In genomic region chr1:76799700-76800099, GRCh38 we compare ENCODE assay signal across 31 cellular contexts.
"Had no signal": no experiment of that assay in that cellular context is flagged by ENCODE, and none has a peak within 500 bp of the region (broad histone marks: within the 10 kb centered on the region; RNA-seq: fewer than 3 reads in every experiment).

No MANE protein-coding gene starts in this region.

- H3K4me1 ChIP-seq: ascending aorta, gastroesophageal sphincter, stomach, tibial artery, upper lobe of right lung had no signal

- H3K9me3 ChIP-seq: ascending aorta, gastroesophageal sphincter, neutrophil, stomach, tibial artery, upper lobe of right lung had no signal

- H3K27ac Mint-ChIP-seq: activated naive CD4-positive, alpha-beta T cell treated with anti-CD3 and anti-CD28 coated beads, Interleukin-2, amount 10 ng/mL, durations not matched to agents 7 days and 5 days; activated naive CD8-positive, alpha-beta T cell treated with anti-CD3 and anti-CD28 coated beads, Interleukin-2, amount 10 ng/mL, durations not matched to agents 7 days and 5 days; activated T-helper 1 cell treated with anti-CD3 and anti-CD28 coated beads, Interleukin-12 subunit alpha, Interleukin-12 subunit beta, Interleukin-2, Interleukin-4 antibody, amounts not matched to agents 30 ng/mL and 10 ng/mL and 1 ng/mL, durations not matched to agents 14 hours and 24 hours and 36 hours; mesothelial cell of epicardium; naive B cell; nephron progenitor cell; stimulated activated memory B cell treated with anti-CD40 and anti-IgM and Interleukin-4, amounts not matched to agents 10 μg/mL and 1 μg/mL and 100 μg/mL, for 72 hours had no signal

- H3K4me3 ChIP-seq: ascending aorta, coronary artery, dorsolateral prefrontal cortex, gastroesophageal sphincter, hepatocyte, skin epidermis, stomach, tibial artery, upper lobe of right lung had no signal

- ATAC-seq: activated CD4-positive, CD25-positive, alpha-beta regulatory T cell treated with anti-CD3 and anti-CD28 coated beads, Interleukin-2, amount 50 U/mL, for 24 hours; gastroesophageal sphincter; left colon; sciatic nerve; stimulated activated memory B cell treated with anti-CD40 and anti-IgM and Interleukin-4, amounts not matched to agents 10 μg/mL and 1 μg/mL and 100 μg/mL, for 72 hours; upper lobe of right lung had no signal

- DNase-seq: activated CD4-positive, alpha-beta T cell treated with anti-CD3 and anti-CD28 coated beads for 48 hours; activated CD4-positive, alpha-beta T cell treated with anti-CD3 and anti-CD28 coated beads, Interleukin-2, amount 50 U/mL, for 48 hours; activated CD8-positive, alpha-beta memory T cell treated with anti-CD3 and anti-CD28 coated beads for 24 hours; activated effector memory CD4-positive, alpha-beta T cell treated with anti-CD3 and anti-CD28 coated beads, Interleukin-2, amount 50 U/mL, for 16 hours; activated naive CD4-positive, alpha-beta T cell treated with anti-CD3 and anti-CD28 coated beads, Interleukin-2, amount 10 ng/mL, durations not matched to agents 7 days and 5 days; activated naive CD8-positive, alpha-beta T cell treated with anti-CD3 and anti-CD28 coated beads, Interleukin-2, amount 10 ng/mL, durations not matched to agents 7 days and 5 days; brain microvascular endothelial cell; dorsolateral prefrontal cortex; effector memory CD4-positive, alpha-beta T cell; left colon; mammary epithelial cell; naive B cell; nephron progenitor cell; stimulated activated CD4-positive, alpha-beta T cell treated with anti-CD3 and anti-CD28 coated beads, Interleukin-4, amount 100 ng/mL, for 4 hours; stimulated activated CD8-positive, alpha-beta memory T cell treated with anti-CD3 and anti-CD28 coated beads, Interleukin-4, amount 100 ng/mL, for 48 hours; stomach; T-helper 9 cell; tibial artery; upper lobe of right lung had no signal

- H3K27me3 ChIP-seq: ascending aorta, brain microvascular endothelial cell, dorsolateral prefrontal cortex, gastroesophageal sphincter, hepatocyte, neutrophil, stomach, tibial artery, upper lobe of right lung had no signal

- H3K4me1 Mint-ChIP-seq: activated naive CD4-positive, alpha-beta T cell treated with anti-CD3 and anti-CD28 coated beads, Interleukin-2, amount 10 ng/mL, durations not matched to agents 7 days and 5 days; activated naive CD8-positive, alpha-beta T cell treated with anti-CD3 and anti-CD28 coated beads, Interleukin-2, amount 10 ng/mL, durations not matched to agents 7 days and 5 days; naive B cell; nephron progenitor cell; stimulated activated memory B cell treated with anti-CD40 and anti-IgM and Interleukin-4, amounts not matched to agents 10 μg/mL and 1 μg/mL and 100 μg/mL, for 72 hours had no signal

- H3K4me3 Mint-ChIP-seq: activated naive CD4-positive, alpha-beta T cell treated with anti-CD3 and anti-CD28 coated beads, Interleukin-2, amount 10 ng/mL, durations not matched to agents 7 days and 5 days; activated naive CD8-positive, alpha-beta T cell treated with anti-CD3 and anti-CD28 coated beads, Interleukin-2, amount 10 ng/mL, durations not matched to agents 7 days and 5 days; activated T-helper 1 cell treated with anti-CD3 and anti-CD28 coated beads, Interleukin-12 subunit alpha, Interleukin-12 subunit beta, Interleukin-2, Interleukin-4 antibody, amounts not matched to agents 30 ng/mL and 10 ng/mL and 1 ng/mL, durations not matched to agents 14 hours and 24 hours and 36 hours; mesothelial cell of epicardium; nephron progenitor cell; stimulated activated memory B cell treated with anti-CD40 and anti-IgM and Interleukin-4, amounts not matched to agents 10 μg/mL and 1 μg/mL and 100 μg/mL, for 72 hours had no signal

- H3K27me3 Mint-ChIP-seq: activated naive CD4-positive, alpha-beta T cell treated with anti-CD3 and anti-CD28 coated beads, Interleukin-2, amount 10 ng/mL, durations not matched to agents 7 days and 5 days; stimulated activated memory B cell treated with anti-CD40 and anti-IgM and Interleukin-4, amounts not matched to agents 10 μg/mL and 1 μg/mL and 100 μg/mL, for 72 hours had no signal

- H3K9me3 Mint-ChIP-seq: activated naive CD4-positive, alpha-beta T cell treated with anti-CD3 and anti-CD28 coated beads, Interleukin-2, amount 10 ng/mL, durations not matched to agents 7 days and 5 days; activated naive CD8-positive, alpha-beta T cell treated with anti-CD3 and anti-CD28 coated beads, Interleukin-2, amount 10 ng/mL, durations not matched to agents 7 days and 5 days; activated T-helper 1 cell treated with anti-CD3 and anti-CD28 coated beads, Interleukin-12 subunit alpha, Interleukin-12 subunit beta, Interleukin-2, Interleukin-4 antibody, amounts not matched to agents 30 ng/mL and 10 ng/mL and 1 ng/mL, durations not matched to agents 14 hours and 24 hours and 36 hours; mesothelial cell of epicardium; nephron progenitor cell; stimulated activated memory B cell treated with anti-CD40 and anti-IgM and Interleukin-4, amounts not matched to agents 10 μg/mL and 1 μg/mL and 100 μg/mL, for 72 hours had no signal

- H3K36me3 ChIP-seq: ascending aorta, brain microvascular endothelial cell, gastroesophageal sphincter, neutrophil, stomach, tibial artery, upper lobe of right lung had no signal

- H3K27ac ChIP-seq: ascending aorta, brain microvascular endothelial cell, coronary artery, gastroesophageal sphincter, hepatocyte, neutrophil, skin epidermis, stomach, tibial artery, upper lobe of right lung, VCaP had no signal
